Comparison of ENCODE assay signal across 19 cellular contexts in the genomic region with DNA sequence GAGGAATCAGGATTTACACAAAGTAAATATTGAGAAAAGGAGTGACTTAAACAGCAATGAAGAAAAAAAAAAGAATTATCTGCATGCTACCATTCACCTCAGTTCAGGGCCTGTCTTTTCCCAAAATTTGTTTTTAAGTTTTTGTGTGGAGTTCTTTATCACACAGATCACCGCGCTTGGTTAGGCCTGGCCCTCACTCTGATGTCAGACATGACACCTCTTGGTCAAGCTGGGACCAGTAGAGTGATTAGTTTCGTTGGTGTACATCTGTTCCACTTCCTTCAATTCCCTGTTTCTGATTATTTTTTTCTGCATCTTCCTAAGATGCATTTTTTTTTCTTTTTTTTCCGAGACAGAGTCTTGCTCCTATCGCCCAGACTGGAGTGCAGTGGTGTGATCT. TPM values are rescaled to one million over a fixed set of nuclear protein-coding genes. Genes with fewer than 3 reads are reported as not detected.
A peak's percentile ranks its signal among the peaks of the same experiment; 100 is the strongest.
DNase-seq lines count a peak whose midpoint lies in the region; ATAC-seq, FAIRE-seq and TF ChIP-seq lines count a peak whose summit lies in the region.
"Had no signal": no experiment of that assay in that cellular context is flagged by ENCODE, and none has a peak within 500 bp of the region (broad histone marks: within the 10 kb centered on the region; RNA-seq: fewer than 3 reads in every experiment).

No MANE protein-coding gene starts in this region.

- dilution Hi-C loops in mammary epithelial cell (cut with HindIII; ENCODE audit: low sequenced_read_pairs), result no loop called here

- H3K36me3 ChIP-seq in K562 (ENCODE audit: control insufficient read depth, insufficient read depth, low read length) (no peaks in the 10 kb centered on the region), PC-3 (ENCODE audit: low read depth, low read length) (no peaks in the 10 kb centered on the region), mammary epithelial cell (ENCODE audit: insufficient read depth, low read length) (no peaks in the 10 kb centered on the region), neuronal stem cell (replicated peaks in 1 of 2; ENCODE audit: control insufficient read depth in 2 of 2, insufficient read depth in 2 of 2, low read length in 2 of 2) (no peaks in the 10 kb centered on the region)
- H3K36me3 ChIP-seq: BLaER1 treated with 17β-estradiol and CSF1 and Interleukin-3, amounts not matched to agents 10 nM and 100 nM had no signal

- POLR2A ChIA-PET in K562 (lab: Yijun Ruan, JAX), result interaction anchor here (1.2 kb wide), 1 partner anchor 27 kb away, joined by 3 read pairs; no protein-coding TSS in a partner anchor
- POLR2A ChIA-PET in PC-3 (lab: Charles Lee; ENCODE audit: unreplicated experiment), result no interaction called here

- H2BK120ac ChIP-seq in neuronal stem cell (ENCODE audit: low read depth, low read length), result no peak overlapping the region

- no peak overlapping the region for H2BK15ac ChIP-seq in neuronal stem cell (ENCODE audit: low read length)

- BruUV-seq in K562 (replicated peaks; lab: Mats Ljungman, UMichigan) (no TSS peak), PC-3 (replicated peaks; lab: Mats Ljungman, UMichigan) (no TSS peak), mammary epithelial cell (replicated peaks; lab: Mats Ljungman, UMichigan) (no TSS peak)

- ATAC-seq in K562 (peak; percentile 52), left colon (peak; percentile 34), PC-3 (no peak)
- ATAC-seq: A549; CD8-positive, alpha-beta T cell had no signal

- H2AK5ac ChIP-seq in neuronal stem cell (ENCODE audit: low read depth, low read length), result no peak overlapping the region

- FAIRE-seq in GM18507 (lab: Jason Lieb, UNC) (peak; percentile 12), K562 (lab: Jason Lieb, UNC) (no peak)
- FAIRE-seq: A549, D721Med, G401.6, GM12892 had no signal

- H2BK5ac ChIP-seq in neuronal stem cell (ENCODE audit: low read length), result no peak overlapping the region

- H4K20me1 ChIP-seq in K562 (replicated peaks; ENCODE audit: control insufficient read depth, insufficient read depth, low read length), result no peaks in the 10 kb centered on the region
- H4K20me1 ChIP-seq in PC-3 (ENCODE audit: low read length), result no peaks in the 10 kb centered on the region
- H4K20me1 ChIP-seq in mammary epithelial cell (ENCODE audit: insufficient read depth, low read length), result no peaks in the 10 kb centered on the region
- H4K20me1 ChIP-seq: BLaER1 treated with 17β-estradiol and CSF1 and Interleukin-3, amounts not matched to agents 10 nM and 100 nM had no signal

- H2BK12ac ChIP-seq in neuronal stem cell (ENCODE audit: low read length), result no peak overlapping the region

- TF ChIP-seq RAD21 in K562 (CRISPR knock-in tag; conservative IDR thresholded peaks at IDR 0.05 in 1 of 2, IDR thresholded peaks at IDR 0.05 in 1 of 2), result no peak; a peak in 1 of 4 replicates

- H3K79me1 ChIP-seq in neuronal stem cell (ENCODE audit: low read depth, low read length), result no peaks in the 10 kb centered on the region

- no peak overlapping the region for H3K14ac ChIP-seq in neuronal stem cell (ENCODE audit: low read length)

- H4K8ac ChIP-seq in neuronal stem cell (ENCODE audit: low read depth, low read length), result no peak overlapping the region

- H3K27me3 ChIP-seq in K562 (ENCODE audit: control insufficient read depth in 2 of 2, insufficient read depth in 2 of 2, low read length in 2 of 2) (no peaks in the 10 kb centered on the region), PC-3 (ENCODE audit: low read length) (no peaks in the 10 kb centered on the region), mammary epithelial cell (ENCODE audit: insufficient read depth, low read length) (no peaks in the 10 kb centered on the region), neuronal stem cell (ENCODE audit: control insufficient read depth in 3 of 3, insufficient read depth in 3 of 3, low read depth in 1 of 3, low read length in 3 of 3) (no peaks in the 10 kb centered on the region)
- H3K27me3 ChIP-seq: BLaER1 treated with 17β-estradiol and CSF1 and Interleukin-3, amounts not matched to agents 10 nM and 100 nM had no signal

- CTCF ChIA-PET in K562 (lab: Yijun Ruan, JAX; ENCODE audit: low intra/inter-chr PET ratio), result no interaction called here
- CTCF ChIA-PET in PC-3 (lab: Charles Lee), result no interaction called here
- CTCF ChIA-PET in mammary epithelial cell (lab: Charles Lee; ENCODE audit: low non-redundant PET), result no interaction called here

- H3K9ac ChIP-seq in K562 (ENCODE audit: insufficient read depth in 1 of 2, low read depth in 2 of 2, low read length in 2 of 2) (no peak overlapping the region), PC-3 (ENCODE audit: low read length) (no peak overlapping the region), mammary epithelial cell (ENCODE audit: insufficient read depth, low read length) (no peak overlapping the region), neuronal stem cell (ENCODE audit: low read depth, low read length, poor library complexity) (no peak overlapping the region)

- H3K27ac ChIP-seq in K562 (ENCODE audit: extremely low read depth, low read depth, low read length), result no peak overlapping the region
- H3K27ac ChIP-seq in PC-3 (ENCODE audit: low read length), result no peak overlapping the region
- no peak overlapping the region for H3K27ac ChIP-seq in mammary epithelial cell (ENCODE audit: insufficient read depth, low read depth, low read length)
- H3K27ac ChIP-seq in neuronal stem cell (replicated peaks; ENCODE audit: low read length), result no peak overlapping the region
- H3K27ac ChIP-seq: A549, C4-2B had no signal

- peaks cover 3% of the 10 kb centered on the region; the same call in 1 of the 2 replicates for H3K9me3 ChIP-seq in K562 (replicated peaks; ENCODE audit: control insufficient read depth, insufficient read depth, low read depth, low read length)
- no peaks in the 10 kb centered on the region for H3K9me3 ChIP-seq in PC-3 (ENCODE audit: low read length)
- no peaks in the 10 kb centered on the region for H3K9me3 ChIP-seq in mammary epithelial cell (replicated peaks; ENCODE audit: insufficient read depth, low read length)
- no peaks in the 10 kb centered on the region for H3K9me3 ChIP-seq in neuronal stem cell (replicated peaks in 1 of 2; ENCODE audit: control insufficient read depth in 2 of 2, insufficient read depth in 1 of 2, low read depth in 1 of 2, low read length in 2 of 2)
- H3K9me3 ChIP-seq: A549; BLaER1 treated with 17β-estradiol and CSF1 and Interleukin-3, amounts not matched to agents 10 nM and 100 nM; Caco-2 had no signal

- H3K79me2 ChIP-seq in K562 (ENCODE audit: control insufficient read depth, insufficient read depth, low read length), result no peaks in the 10 kb centered on the region
- H3K79me2 ChIP-seq in PC-3 (ENCODE audit: low read length), result no peaks in the 10 kb centered on the region
- H3K79me2 ChIP-seq in mammary epithelial cell (ENCODE audit: insufficient read depth, low read length), result no peaks in the 10 kb centered on the region

- no peak overlapping the region for H4K91ac ChIP-seq in neuronal stem cell (ENCODE audit: low read depth, low read length, poor library complexity)

- no peaks in the 10 kb centered on the region for H3K9me2 ChIP-seq in PC-3 (replicated peaks; ENCODE audit: low read length)

- H3K4me3 ChIP-seq in K562 (no peak overlapping the region), PC-3 (ENCODE audit: low read length) (no peak overlapping the region), mammary epithelial cell (replicated peaks in 1 of 3; ENCODE audit: insufficient read depth in 1 of 3, low read depth in 2 of 3, low read length in 3 of 3) (no peak overlapping the region), neuronal stem cell (ENCODE audit: low read length in 2 of 2) (no peak overlapping the region)
- H3K4me3 ChIP-seq: A549; BLaER1 treated with 17β-estradiol and CSF1 and Interleukin-3, amounts not matched to agents 10 nM and 100 nM had no signal

- WGBS in K562 (ENCODE audit: insufficient coverage, low coverage, missing lambda C conversion rate), result 62% methylated on average over 5 of the region's 5 CpGs
- 79% methylated on average over 5 of the region's 5 CpGs for WGBS in mammary epithelial cell (ENCODE audit: low coverage, missing lambda C conversion rate)
- WGBS in neuronal stem cell (ENCODE audit: extremely low coverage in 2 of 2, insufficient read length in 2 of 2, insufficient replicate concordance in 1 of 2), 2 donors, result no CpG with 5 or more reads among the region's 5 CpGs

- in situ Hi-C loops in K562 (cut with MboI) (no loop called here), mammary epithelial cell (cut with MboI; ENCODE audit: low sequenced_read_pairs in 2 of 2) (no loop called here)

- H3K4me1 ChIP-seq in K562 (replicated peaks in 1 of 2; ENCODE audit: control insufficient read depth in 2 of 2, insufficient read depth in 2 of 2, low read length in 2 of 2), result peaks cover 3 to 22% of the 10 kb centered on the region in 2 experiments; a peak in 4 of 5 replicates
- peaks cover 11% of the 10 kb centered on the region; the same call in 1 of the 2 replicates for H3K4me1 ChIP-seq in PC-3 (ENCODE audit: insufficient read depth, low read length)
- no peaks in the 10 kb centered on the region for H3K4me1 ChIP-seq in mammary epithelial cell (ENCODE audit: insufficient read depth, low read length)
- no peaks in the 10 kb centered on the region for H3K4me1 ChIP-seq in neuronal stem cell (ENCODE audit: control insufficient read depth in 2 of 2, insufficient read depth in 1 of 2, low read depth in 1 of 2, low read length in 2 of 2)
- H3K4me1 ChIP-seq: A549, Caco-2 had no signal

- H3K9me1 ChIP-seq in K562 (ENCODE audit: control insufficient read depth, insufficient read depth, low read length), result no peaks in the 10 kb centered on the region

- H2AFZ ChIP-seq in K562 (ENCODE audit: low read depth, low read length) (peak overlapping the region; percentile 77), PC-3 (ENCODE audit: low read length) (no peak overlapping the region), mammary epithelial cell (ENCODE audit: low read depth, low read length) (no peak overlapping the region), neuronal stem cell (ENCODE audit: low read length) (no peak overlapping the region)

- no peak overlapping the region for H3K4ac ChIP-seq in neuronal stem cell (ENCODE audit: low read length)

- TF ChIP-seq EP300 in K562 (IDR thresholded peaks at IDR 0.05; ENCODE audit: low read length), result no peak

- H3K4me2 ChIP-seq in K562 (ENCODE audit: insufficient read depth, low read length) (no peak overlapping the region), PC-3 (ENCODE audit: low read length) (no peak overlapping the region), mammary epithelial cell (ENCODE audit: insufficient read depth, low read depth, low read length) (no peak overlapping the region), neuronal stem cell (ENCODE audit: insufficient read depth, low read length, poor library complexity, severe bottlenecking) (no peak overlapping the region)
- H3K4me2 ChIP-seq: A549 had no signal

- H3K18ac ChIP-seq in neuronal stem cell (ENCODE audit: low read length), result no peak overlapping the region

- TF ChIP-seq POLR2A in K562 (conservative IDR thresholded peaks at IDR 0.05), result no peak

- intact Hi-C loops in K562 (cut with micrococcal nuclease), result loop anchor here (5.0 kb wide), 1 partner anchor 45 kb away; no protein-coding TSS in a partner anchor
- intact Hi-C loops in left colon (cut with DNase I, micrococcal nuclease), result no loop called here
- intact Hi-C loops in PC-3 (cut with micrococcal nuclease), result no loop called here
- intact Hi-C loops in mammary epithelial cell (cut with micrococcal nuclease), result no loop called here

- H3F3A ChIP-seq in PC-3 (ENCODE audit: low read length, unreplicated experiment), result no peaks in the 10 kb centered on the region

- TF ChIP-seq CTCF in K562 (IDR thresholded peaks at IDR 0.05 in 2 of 3, conservative IDR thresholded peaks at IDR 0.05 in 1 of 3; ENCODE audit: insufficient read depth in 2 of 3, low read depth in 1 of 3, low read length in 3 of 3) (no peak), PC-3 (conservative IDR thresholded peaks at IDR 0.05; ENCODE audit: low read depth, low read length) (no peak), mammary epithelial cell (conservative IDR thresholded peaks at IDR 0.05 in 1 of 2, IDR thresholded peaks at IDR 0.05 in 1 of 2; ENCODE audit: extremely low read depth in 1 of 2, insufficient read depth in 1 of 2, low read depth in 1 of 2, low read length in 2 of 2) (no peak)

- DNase-seq in GM18507 (ENCODE audit: extremely low spot score, insufficient read length, low read depth) (no peak), K562 (ENCODE audit: extremely low read depth in 1 of 4, low spot score in 3 of 4) (peak in 1 of 4 experiments; percentile 54), left colon (no peak), PC-3 (no peak), mammary epithelial cell (no peak), neuronal stem cell (ENCODE audit: low spot score) (no peak)
- DNase-seq: AML-193; Caco-2; Calu3; CD4-positive, alpha-beta T cell; CD8-positive, alpha-beta T cell; DMS79 treated with DMSO at 0.1 percent for 48 hours; GF-D8 had no signal

- no peak overlapping the region for H3K23ac ChIP-seq in neuronal stem cell (ENCODE audit: low read depth, low read length, poor library complexity)

RNA-seq across cellular contexts. Expression of a gene that starts 34.9 kb away (rescaled TPM):
- total RNA-seq in K562 (2011; cell fraction: chromatin; rRNA removed; ENCODE audit: low replicate concordance), result 53.0 and 162 TPM in 2 replicates
- 38.2 and 56.5 TPM in 2 replicates for total RNA-seq in K562 (2011; cell fraction: nucleolus; rRNA removed)
- total RNA-seq in K562 (2011; cell fraction: nucleoplasm; rRNA removed), result 82.4 and 142 TPM in 2 replicates
- total RNA-seq in K562 (2014; rRNA removed), result 19.3 and 21.7 TPM in 2 replicates
- total RNA-seq in K562 (2014; rRNA removed; fragmentation: Illumina TruSeq; extraction: Trizol), result 33.3 and 37.1 TPM in 2 replicates
- total RNA-seq in K562 (2015; rRNA removed; fragmentation: Illumina TruSeq; extraction: Trizol), result 29.3 and 30.4 TPM in 2 replicates
- total RNA-seq in K562 (2021), result 25.8 and 28.8 TPM in 2 replicates
- polyA plus RNA-seq in K562 (2011; rRNA removed), result 16.9 and 18.2 TPM in 2 replicates
- polyA plus RNA-seq in K562 (2011; cell fraction: cytosol; rRNA removed), result 19.3 and 22.5 TPM in 2 replicates
- polyA plus RNA-seq in K562 (2011; cell fraction: nucleus; rRNA removed), result 35.9 and 42.5 TPM in 2 replicates
- 11.0 and 12.9 TPM in 2 replicates for polyA plus RNA-seq in K562 (2012)
- polyA plus RNA-seq in K562 (2014; fragmentation: Illumina TruSeq; extraction: Trizol), result 20.9 and 24.9 TPM in 2 replicates
- polyA plus RNA-seq in K562 (2014; fragmentation: Nextera tagmentation; extraction: Ambion mirVana), result 1 to 10 TPM; 6.0 to 6.2 TPM
- polyA plus RNA-seq in K562 (2014; rRNA removed), result 14.6 and 18.4 TPM in 2 replicates
- polyA minus RNA-seq in K562 (2011; rRNA and poly(A)+ RNA removed), result 64.9 and 75.2 TPM in 2 replicates
- polyA minus RNA-seq in K562 (2011; cell fraction: cytosol; rRNA and poly(A)+ RNA removed), result 21.6 and 23.0 TPM in 2 replicates
- 68.8 and 114 TPM in 2 replicates for polyA minus RNA-seq in K562 (2011; cell fraction: nucleus; rRNA and poly(A)+ RNA removed)
- total RNA-seq in left colon, result 10 to 100 TPM; 27.2 to 33.3 TPM
- total RNA-seq in PC-3 (2014; rRNA removed), result 6.6 and 10.0 TPM in 2 replicates
- 10 to 100 TPM; 28.5 to 34.8 TPM for total RNA-seq in mammary epithelial cell
- 14.8 TPM for polyA plus RNA-seq in mammary epithelial cell
- polyA minus RNA-seq in mammary epithelial cell, result 31.6 TPM
- polyA plus RNA-seq in neuronal stem cell (2013, experiment 1 of 2), result 14.1 TPM
- polyA plus RNA-seq in neuronal stem cell (2013, experiment 2 of 2), result 12.9 TPM
